In genomic region chr4:181194096-181194495, GRCh38 we compare ENCODE assay signal across 15 cellular contexts.
"Had no signal": no experiment of that assay in that cellular context is flagged by ENCODE, and none has a peak within 500 bp of the region (broad histone marks: within the 10 kb centered on the region; RNA-seq: fewer than 3 reads in every experiment).

No MANE protein-coding gene starts in this region.

- DNase-seq: activated CD4-positive, alpha-beta T cell treated with anti-CD3 and anti-CD28 coated beads, Interleukin-2, amount 10 ng/mL, durations not matched to agents 7 days and 5 days; activated CD8-positive, alpha-beta memory T cell treated with anti-CD3 and anti-CD28 coated beads for 24 hours; activated CD8-positive, alpha-beta memory T cell treated with anti-CD3 and anti-CD28 coated beads, Interleukin-2, amount 50 U/mL, for 48 hours; activated effector memory CD4-positive, alpha-beta T cell treated with anti-CD3 and anti-CD28 coated beads, Interleukin-2, amount 50 U/mL, for 16 hours; activated T-cell treated with anti-CD3 and anti-CD28 coated beads, Interleukin-2, amount 50 U/mL, for 48 hours; dermis blood vessel endothelial cell; midbrain; spleen; stimulated activated naive B cell treated with anti-CD40 and anti-IgM and Interleukin-4, amounts not matched to agents 10 μg/mL and 1 μg/mL and 100 μg/mL, for 72 hours; T-helper 1 cell had no signal

- H3K9me3 ChIP-seq: ascending aorta, spleen had no signal

- H3K4me1 ChIP-seq: ascending aorta, parathyroid adenoma, spleen had no signal

- H3K4me3 ChIP-seq: ascending aorta, cardiac muscle cell, lung, spleen had no signal

- H3K27me3 ChIP-seq: ascending aorta, cardiac muscle cell, spleen had no signal

- H3K27ac ChIP-seq: ascending aorta, cardiac muscle cell, epithelial cell of prostate, parathyroid adenoma, spleen had no signal

- H3K36me3 ChIP-seq: ascending aorta, cardiac muscle cell, spleen had no signal
